In the genomic region with DNA sequence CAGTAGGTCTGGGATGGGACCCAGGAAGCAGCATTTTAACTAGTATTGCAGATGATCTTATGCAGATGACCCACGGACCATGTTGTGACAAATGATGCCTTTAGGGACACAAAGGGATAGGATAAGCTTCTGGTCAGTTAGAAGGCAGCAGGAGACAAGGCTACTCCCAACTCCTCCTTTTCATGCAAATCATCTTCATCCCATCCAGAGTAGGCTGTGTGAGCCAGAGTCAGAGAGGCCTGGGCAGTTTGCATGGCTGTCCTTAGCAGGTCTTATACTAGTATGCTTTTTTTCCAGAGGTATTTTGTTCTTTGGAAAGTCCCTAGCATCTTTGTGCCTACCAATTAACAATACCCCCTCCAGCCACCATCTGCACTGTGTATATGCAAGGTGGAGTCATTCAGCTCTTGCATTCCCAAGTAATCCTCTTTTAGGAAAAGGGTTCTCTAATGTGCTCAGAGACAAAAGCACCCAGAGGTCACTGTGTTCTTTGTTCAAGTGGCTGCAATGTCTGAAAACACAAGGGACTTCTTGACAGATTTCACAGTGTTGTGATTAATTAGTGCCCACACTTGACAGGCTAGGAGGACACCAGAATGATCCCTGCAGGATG, we compare ENCODE assay signal across 1 cellular context.
TF ChIP-seq lines count a peak whose summit lies in the region.

No MANE protein-coding gene starts in this region.

TF ChIP-seq in GM23338, 12 proteins besides CTCF, POLR2A, EP300 and RAD21:
- TF ChIP-seq, protein P1, sequence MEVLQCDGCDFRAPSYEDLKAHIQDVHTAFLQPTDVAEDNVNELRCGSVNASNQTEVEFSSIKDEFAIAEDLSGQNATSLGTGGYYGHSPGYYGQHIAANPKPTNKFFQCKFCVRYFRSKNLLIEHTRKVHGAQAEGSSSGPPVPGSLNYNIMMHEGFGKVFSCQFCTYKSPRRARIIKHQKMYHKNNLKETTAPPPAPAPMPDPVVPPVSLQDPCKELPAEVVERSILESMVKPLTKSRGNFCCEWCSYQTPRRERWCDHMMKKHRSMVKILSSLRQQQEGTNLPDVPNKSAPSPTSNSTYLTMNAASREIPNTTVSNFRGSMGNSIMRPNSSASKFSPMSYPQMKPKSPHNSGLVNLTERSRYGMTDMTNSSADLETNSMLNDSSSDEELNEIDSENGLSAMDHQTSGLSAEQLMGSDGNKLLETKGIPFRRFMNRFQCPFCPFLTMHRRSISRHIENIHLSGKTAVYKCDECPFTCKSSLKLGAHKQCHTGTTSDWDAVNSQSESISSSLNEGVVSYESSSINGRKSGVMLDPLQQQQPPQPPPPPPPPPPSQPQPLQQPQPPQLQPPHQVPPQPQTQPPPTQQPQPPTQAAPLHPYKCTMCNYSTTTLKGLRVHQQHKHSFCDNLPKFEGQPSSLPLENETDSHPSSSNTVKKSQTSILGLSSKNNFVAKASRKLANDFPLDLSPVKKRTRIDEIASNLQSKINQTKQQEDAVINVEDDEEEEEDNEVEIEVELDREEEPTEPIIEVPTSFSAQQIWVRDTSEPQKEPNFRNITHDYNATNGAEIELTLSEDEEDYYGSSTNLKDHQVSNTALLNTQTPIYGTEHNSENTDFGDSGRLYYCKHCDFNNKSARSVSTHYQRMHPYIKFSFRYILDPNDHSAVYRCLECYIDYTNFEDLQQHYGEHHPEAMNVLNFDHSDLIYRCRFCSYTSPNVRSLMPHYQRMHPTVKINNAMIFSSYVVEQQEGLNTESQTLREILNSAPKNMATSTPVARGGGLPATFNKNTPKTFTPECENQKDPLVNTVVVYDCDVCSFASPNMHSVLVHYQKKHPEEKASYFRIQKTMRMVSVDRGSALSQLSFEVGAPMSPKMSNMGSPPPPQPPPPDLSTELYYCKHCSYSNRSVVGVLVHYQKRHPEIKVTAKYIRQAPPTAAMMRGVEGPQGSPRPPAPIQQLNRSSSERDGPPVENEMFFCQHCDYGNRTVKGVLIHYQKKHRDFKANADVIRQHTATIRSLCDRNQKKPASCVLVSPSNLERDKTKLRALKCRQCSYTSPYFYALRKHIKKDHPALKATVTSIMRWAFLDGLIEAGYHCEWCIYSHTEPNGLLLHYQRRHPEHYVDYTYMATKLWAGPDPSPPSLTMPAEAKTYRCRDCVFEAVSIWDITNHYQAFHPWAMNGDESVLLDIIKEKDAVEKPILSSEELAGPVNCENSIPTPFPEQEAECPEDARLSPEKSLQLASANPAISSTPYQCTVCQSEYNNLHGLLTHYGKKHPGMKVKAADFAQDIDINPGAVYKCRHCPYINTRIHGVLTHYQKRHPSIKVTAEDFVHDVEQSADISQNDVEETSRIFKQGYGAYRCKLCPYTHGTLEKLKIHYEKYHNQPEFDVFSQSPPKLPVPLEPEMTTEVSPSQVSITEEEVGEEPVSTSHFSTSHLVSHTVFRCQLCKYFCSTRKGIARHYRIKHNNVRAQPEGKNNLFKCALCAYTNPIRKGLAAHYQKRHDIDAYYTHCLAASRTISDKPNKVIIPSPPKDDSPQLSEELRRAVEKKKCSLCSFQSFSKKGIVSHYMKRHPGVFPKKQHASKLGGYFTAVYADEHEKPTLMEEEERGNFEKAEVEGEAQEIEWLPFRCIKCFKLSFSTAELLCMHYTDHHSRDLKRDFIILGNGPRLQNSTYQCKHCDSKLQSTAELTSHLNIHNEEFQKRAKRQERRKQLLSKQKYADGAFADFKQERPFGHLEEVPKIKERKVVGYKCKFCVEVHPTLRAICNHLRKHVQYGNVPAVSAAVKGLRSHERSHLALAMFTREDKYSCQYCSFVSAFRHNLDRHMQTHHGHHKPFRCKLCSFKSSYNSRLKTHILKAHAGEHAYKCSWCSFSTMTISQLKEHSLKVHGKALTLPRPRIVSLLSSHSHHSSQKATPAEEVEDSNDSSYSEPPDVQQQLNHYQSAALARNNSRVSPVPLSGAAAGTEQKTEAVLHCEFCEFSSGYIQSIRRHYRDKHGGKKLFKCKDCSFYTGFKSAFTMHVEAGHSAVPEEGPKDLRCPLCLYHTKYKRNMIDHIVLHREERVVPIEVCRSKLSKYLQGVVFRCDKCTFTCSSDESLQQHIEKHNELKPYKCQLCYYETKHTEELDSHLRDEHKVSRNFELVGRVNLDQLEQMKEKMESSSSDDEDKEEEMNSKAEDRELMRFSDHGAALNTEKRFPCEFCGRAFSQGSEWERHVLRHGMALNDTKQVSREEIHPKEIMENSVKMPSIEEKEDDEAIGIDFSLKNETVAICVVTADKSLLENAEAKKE (CRISPR knock-in tag; IDR thresholded peaks at IDR 0.05): no peak
- no peak for TF ChIP-seq ZNF331 (CRISPR knock-in tag; IDR thresholded peaks at IDR 0.05; ENCODE audit: low read depth)
- TF ChIP-seq STAT1 (IDR thresholded peaks at IDR 0.05; ENCODE audit: unreplicated experiment): no peak
- TF ChIP-seq ETS1 (IDR thresholded peaks at IDR 0.05): no peak
- no peak for TF ChIP-seq EZH2 (IDR thresholded peaks at IDR 0.05; ENCODE audit: low read depth, unreplicated experiment)
- TF ChIP-seq, protein P2, sequence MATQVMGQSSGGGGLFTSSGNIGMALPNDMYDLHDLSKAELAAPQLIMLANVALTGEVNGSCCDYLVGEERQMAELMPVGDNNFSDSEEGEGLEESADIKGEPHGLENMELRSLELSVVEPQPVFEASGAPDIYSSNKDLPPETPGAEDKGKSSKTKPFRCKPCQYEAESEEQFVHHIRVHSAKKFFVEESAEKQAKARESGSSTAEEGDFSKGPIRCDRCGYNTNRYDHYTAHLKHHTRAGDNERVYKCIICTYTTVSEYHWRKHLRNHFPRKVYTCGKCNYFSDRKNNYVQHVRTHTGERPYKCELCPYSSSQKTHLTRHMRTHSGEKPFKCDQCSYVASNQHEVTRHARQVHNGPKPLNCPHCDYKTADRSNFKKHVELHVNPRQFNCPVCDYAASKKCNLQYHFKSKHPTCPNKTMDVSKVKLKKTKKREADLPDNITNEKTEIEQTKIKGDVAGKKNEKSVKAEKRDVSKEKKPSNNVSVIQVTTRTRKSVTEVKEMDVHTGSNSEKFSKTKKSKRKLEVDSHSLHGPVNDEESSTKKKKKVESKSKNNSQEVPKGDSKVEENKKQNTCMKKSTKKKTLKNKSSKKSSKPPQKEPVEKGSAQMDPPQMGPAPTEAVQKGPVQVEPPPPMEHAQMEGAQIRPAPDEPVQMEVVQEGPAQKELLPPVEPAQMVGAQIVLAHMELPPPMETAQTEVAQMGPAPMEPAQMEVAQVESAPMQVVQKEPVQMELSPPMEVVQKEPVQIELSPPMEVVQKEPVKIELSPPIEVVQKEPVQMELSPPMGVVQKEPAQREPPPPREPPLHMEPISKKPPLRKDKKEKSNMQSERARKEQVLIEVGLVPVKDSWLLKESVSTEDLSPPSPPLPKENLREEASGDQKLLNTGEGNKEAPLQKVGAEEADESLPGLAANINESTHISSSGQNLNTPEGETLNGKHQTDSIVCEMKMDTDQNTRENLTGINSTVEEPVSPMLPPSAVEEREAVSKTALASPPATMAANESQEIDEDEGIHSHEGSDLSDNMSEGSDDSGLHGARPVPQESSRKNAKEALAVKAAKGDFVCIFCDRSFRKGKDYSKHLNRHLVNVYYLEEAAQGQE (IDR thresholded peaks at IDR 0.05; ENCODE audit: unreplicated experiment): no peak
- TF ChIP-seq CREB1 (CRISPR knock-in tag; IDR thresholded peaks at IDR 0.05; ENCODE audit: low read depth): no peak
- TF ChIP-seq EZH2phosphoT487 (IDR thresholded peaks at IDR 0.05; ENCODE audit: unreplicated experiment): no peak
- TF ChIP-seq ZNF114 (CRISPR knock-in tag; IDR thresholded peaks at IDR 0.05): no peak
- TF ChIP-seq POLR2AphosphoS5 (IDR thresholded peaks at IDR 0.05; ENCODE audit: low read depth): no peak
- TF ChIP-seq JUNB (IDR thresholded peaks at IDR 0.05; ENCODE audit: unreplicated experiment): no peak
- no peak for TF ChIP-seq NANOG (IDR thresholded peaks at IDR 0.05; ENCODE audit: borderline replicate concordance)
TF ChIP-seq in GM23338: peak in this region for 0.
